1 cellular context compared by ENCODE assay signal in genomic region chr12:92721668-92722067, GRCh38.
TF ChIP-seq lines count a peak whose summit lies in the region.

No MANE protein-coding gene starts in this region.

TF ChIP-seq in A549, 52 proteins besides CTCF, POLR2A, EP300 and RAD21 (continued from another document):
- no peak for TF ChIP-seq MAX (IDR thresholded peaks at IDR 0.05)
